16 cellular contexts compared by ENCODE assay signal in the genomic region with DNA sequence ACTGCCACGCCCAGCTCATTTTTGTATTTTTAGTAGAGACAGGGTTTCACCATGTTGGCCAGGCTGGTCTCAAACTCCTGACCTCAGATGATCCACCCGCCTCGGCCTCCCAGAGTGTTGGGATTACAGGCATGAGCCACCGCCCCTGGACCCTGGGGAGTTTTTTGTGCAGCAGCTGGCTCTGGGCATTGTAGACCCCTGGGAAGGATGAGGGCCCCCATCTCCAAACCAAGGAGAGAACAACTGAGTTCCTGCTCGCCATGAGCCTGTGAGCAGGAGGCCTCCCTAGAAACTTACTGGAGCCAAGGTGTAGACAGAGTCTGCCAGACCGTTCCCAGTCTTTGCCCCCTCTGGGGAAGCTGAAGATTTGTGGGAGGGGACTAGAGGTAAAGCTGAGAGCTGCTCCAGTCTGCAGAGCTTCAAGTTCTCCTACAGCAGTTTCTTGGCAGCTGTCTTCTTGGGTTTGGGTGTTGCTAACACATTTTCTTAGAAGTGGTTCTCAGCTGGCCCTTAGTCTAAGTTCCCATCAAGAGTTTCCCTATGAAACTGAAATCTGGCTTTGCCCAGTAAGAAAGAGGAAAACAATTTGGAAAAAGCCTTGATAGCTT. TPM values are rescaled to one million over a fixed set of nuclear protein-coding genes. Genes with fewer than 3 reads are reported as not detected.
DNase-seq lines count a peak whose midpoint lies in the region; ATAC-seq and TF ChIP-seq lines count a peak whose summit lies in the region.
"Had no signal": no experiment of that assay in that cellular context is flagged by ENCODE, and none has a peak within 500 bp of the region (broad histone marks: within the 10 kb centered on the region; RNA-seq: fewer than 3 reads in every experiment).

No MANE protein-coding gene starts in this region.

- CTCF ChIA-PET in RWPE1 (lab: Yijun Ruan, JAX), result no interaction called here

- POLR2A ChIA-PET in RWPE1 (lab: Yijun Ruan, JAX; ENCODE audit: low non-redundant PET), result interaction anchor here (0.7 kb wide), 1 partner anchor 154 kb away, joined by 3 read pairs; no protein-coding TSS in a partner anchor

- no peak overlapping the region for H3K4me3 ChIP-seq in left lung
- H3K4me3 ChIP-seq: A549, GM23248 had no signal

- peaks cover 0 to 68% of the 10 kb centered on the region in 2 donors for H3K36me3 ChIP-seq in left lung

- H3K27me3 ChIP-seq in left lung, result no peaks in the 10 kb centered on the region

- H3K9me3 ChIP-seq in left lung, result no peaks in the 10 kb centered on the region
- H3K9me3 ChIP-seq: A549 had no signal

- peak overlapping the region; percentile 78 for H3K27ac Mint-ChIP-seq in dendritic cell treated with granulocyte-macrophage colony-stimulating factor and Interleukin-4, amounts not matched to agents 40 ng/mL and 50 ng/mL, for 4 days
- H3K27ac Mint-ChIP-seq: CD4-positive, CD25-positive, alpha-beta regulatory T cell; HFFc6 had no signal

- TF ChIP-seq CTCF in RWPE1 (conservative IDR thresholded peaks at IDR 0.05; ENCODE audit: low read depth) (no peak), left lung (IDR thresholded peaks at IDR 0.05) (no peak)

- peak; percentile 51 for ATAC-seq in left lung
- no peak for ATAC-seq in GM21825 (IDR thresholded peaks at IDR 0.05; ENCODE audit: unreplicated experiment)
- ATAC-seq: A549 had no signal

- H3K4me1 ChIP-seq in left lung, result peaks cover 0 to 3% of the 10 kb centered on the region in 2 donors
- H3K4me1 ChIP-seq: A549 had no signal

- DNase-seq in RWPE1 (ENCODE audit: low spot score), result no peak
- no peak for DNase-seq in left lung
- no peak for DNase-seq in NCI-H226
- DNase-seq in cortex of kidney (lab: John Stamatoyannopoulos, UW), result no peak
- DNase-seq: CD4-positive, CD25-positive, alpha-beta regulatory T cell; DMS79 treated with DMSO at 0.1 percent for 48 hours; GM23248; HFFc6; MV-4-11; NCI-H1436; NCI-H2227 treated with DMSO at 0.1 percent for 48 hours; NCI-H526 had no signal

- no peak overlapping the region for H3K4me3 Mint-ChIP-seq in dendritic cell treated with granulocyte-macrophage colony-stimulating factor and Interleukin-4, amounts not matched to agents 40 ng/mL and 50 ng/mL, for 4 days
- H3K4me3 Mint-ChIP-seq: CD4-positive, CD25-positive, alpha-beta regulatory T cell; HFFc6 had no signal

- intact Hi-C loops in dendritic cell treated with granulocyte-macrophage colony-stimulating factor and Interleukin-4, amounts not matched to agents 40 ng/mL and 50 ng/mL, for 4 days (cut with micrococcal nuclease), result no loop called here
- intact Hi-C loops in left lung (cut with DNase I), result no loop called here

- H3K27ac ChIP-seq in RWPE1, result peak overlapping the region; percentile 7; the same call in 1 of the 2 replicates
- no peak overlapping the region for H3K27ac ChIP-seq in left lung
- peak overlapping the region; percentile 19 for H3K27ac ChIP-seq in temporal lobe (ENCODE audit: low read depth, low read length)
- H3K27ac ChIP-seq: A549, GM23248 had no signal

- H3K9me3 Mint-ChIP-seq in dendritic cell treated with granulocyte-macrophage colony-stimulating factor and Interleukin-4, amounts not matched to agents 40 ng/mL and 50 ng/mL, for 4 days, result no peaks in the 10 kb centered on the region
- H3K9me3 Mint-ChIP-seq: CD4-positive, CD25-positive, alpha-beta regulatory T cell; HFFc6 had no signal

- no peaks in the 10 kb centered on the region for H3K27me3 Mint-ChIP-seq in dendritic cell treated with granulocyte-macrophage colony-stimulating factor and Interleukin-4, amounts not matched to agents 40 ng/mL and 50 ng/mL, for 4 days
- H3K27me3 Mint-ChIP-seq: CD4-positive, CD25-positive, alpha-beta regulatory T cell had no signal

- peaks cover 34% of the 10 kb centered on the region for H3K4me1 Mint-ChIP-seq in dendritic cell treated with granulocyte-macrophage colony-stimulating factor and Interleukin-4, amounts not matched to agents 40 ng/mL and 50 ng/mL, for 4 days (ENCODE audit: low read depth)

- H3K36me3 Mint-ChIP-seq in dendritic cell treated with granulocyte-macrophage colony-stimulating factor and Interleukin-4, amounts not matched to agents 40 ng/mL and 50 ng/mL, for 4 days (ENCODE audit: low read depth), result peaks cover 83% of the 10 kb centered on the region

RNA-seq across cellular contexts. Expression of a gene that starts 12.4 kb away (rescaled TPM):
- total RNA-seq in left lung (10 to 100 TPM; 10.3 to 11.9 TPM), temporal lobe (12.5 TPM)

RNA-seq across cellular contexts. Expression of a gene that starts 12.7 kb away (rescaled TPM):
- total RNA-seq in left lung (1 to 10 TPM; 2.4 TPM), temporal lobe (1.2 TPM)

RNA-seq across cellular contexts. Expression of a gene that starts 34.9 kb away (rescaled TPM):
- total RNA-seq in left lung (10 to 100 TPM in 1 of 2 donors, 1 to 10 TPM in 1; 6.9 to 22.6 TPM), temporal lobe (9.8 TPM)

Comparison
In these comparisons a context has a peak if more than half of its experiments do, and no peak if none do; other contexts are left out.
1. H3K27ac ChIP-seq: peak in RWPE1 (single experiment) and temporal lobe (single experiment); none in left lung (0 of 2).